Comparison of ENCODE assay signal across 18 cellular contexts in the genomic region with DNA sequence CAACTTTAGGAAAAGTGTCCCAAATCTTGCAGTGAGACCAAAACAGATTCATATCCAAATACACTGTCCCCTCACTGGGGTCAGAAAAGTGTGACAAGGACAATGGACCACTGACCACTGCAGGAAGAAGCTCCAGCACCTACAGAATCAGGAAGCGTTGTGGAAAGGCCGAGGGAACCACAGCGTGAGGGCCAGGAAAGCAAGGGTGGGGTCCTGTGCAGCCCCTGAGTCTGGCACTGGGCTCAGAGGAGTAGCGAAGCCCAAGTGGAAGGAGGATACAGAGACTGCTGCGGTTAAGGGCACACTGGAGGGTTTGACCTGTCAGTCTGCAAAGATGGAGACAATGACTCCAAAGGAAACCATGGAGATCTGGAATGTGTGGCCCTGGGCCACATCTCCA. TPM values are rescaled to one million over a fixed set of nuclear protein-coding genes. Genes with fewer than 3 reads are reported as not detected.
A peak's percentile ranks its signal among the peaks of the same experiment; 100 is the strongest.
DNase-seq lines count a peak whose midpoint lies in the region; ATAC-seq, FAIRE-seq and TF ChIP-seq lines count a peak whose summit lies in the region.
"Had no signal": no experiment of that assay in that cellular context is flagged by ENCODE, and none has a peak within 500 bp of the region (broad histone marks: within the 10 kb centered on the region; RNA-seq: fewer than 3 reads in every experiment).

No MANE protein-coding gene starts in this region.

- peak overlapping the region; percentile 12 to 33 for H3K27ac Mint-ChIP-seq in activated naive CD4-positive, alpha-beta T cell treated with anti-CD3 and anti-CD28 coated beads, Interleukin-2, amount 50 U/mL, for 72 hours
- H3K27ac Mint-ChIP-seq in activated naive CD4-positive, alpha-beta T cell treated with anti-CD3 and anti-CD28 coated beads, Interleukin-2, amount 10 ng/mL, durations not matched to agents 7 days and 5 days: no peak overlapping the region
- peak overlapping the region; percentile 81 for H3K27ac Mint-ChIP-seq in activated B cell treated with CpG ODN at 0.5 μM for 24 hours
- H3K27ac Mint-ChIP-seq: H9 had no signal

- H3K27me3 Mint-ChIP-seq in activated naive CD4-positive, alpha-beta T cell treated with anti-CD3 and anti-CD28 coated beads, Interleukin-2, amount 10 ng/mL, durations not matched to agents 7 days and 5 days: peaks cover 3% of the 10 kb centered on the region
- no peaks in the 10 kb centered on the region for H3K27me3 Mint-ChIP-seq in activated B cell treated with CpG ODN at 0.5 μM for 24 hours
- H3K27me3 Mint-ChIP-seq: CD4-positive, alpha-beta T cell had no signal

- H3K9me3 Mint-ChIP-seq in activated naive CD4-positive, alpha-beta T cell treated with anti-CD3 and anti-CD28 coated beads, Interleukin-2, amount 50 U/mL, for 72 hours: no peaks in the 10 kb centered on the region
- H3K9me3 Mint-ChIP-seq in activated naive CD4-positive, alpha-beta T cell treated with anti-CD3 and anti-CD28 coated beads, Interleukin-2, amount 10 ng/mL, durations not matched to agents 7 days and 5 days: no peaks in the 10 kb centered on the region
- no peaks in the 10 kb centered on the region for H3K9me3 Mint-ChIP-seq in activated B cell treated with CpG ODN at 0.5 μM for 24 hours
- H3K9me3 Mint-ChIP-seq: CD4-positive, alpha-beta T cell had no signal

- no peaks in the 10 kb centered on the region for H4K20me1 ChIP-seq in K562 (replicated peaks; ENCODE audit: control insufficient read depth, insufficient read depth, low read length)

- intact Hi-C loops in activated B cell treated with CpG ODN at 0.5 μM for 24 hours (cut with micrococcal nuclease): loop anchor here (2.0 to 10.0 kb wide), 3 partner anchors 15 to 1507 kb away; no protein-coding TSS in a partner anchor
- intact Hi-C loops in K562 (cut with micrococcal nuclease): no loop called here
- intact Hi-C loops in A673 (cut with micrococcal nuclease; ENCODE audit: unreplicated experiment): no loop called here

- TF ChIP-seq RAD21 in K562 (CRISPR knock-in tag; conservative IDR thresholded peaks at IDR 0.05 in 1 of 2, IDR thresholded peaks at IDR 0.05 in 1 of 2): no peak

- peaks cover 0 to 3% of the 10 kb centered on the region in 2 donors for H3K36me3 Mint-ChIP-seq in activated naive CD4-positive, alpha-beta T cell treated with anti-CD3 and anti-CD28 coated beads, Interleukin-2, amount 50 U/mL, for 72 hours
- H3K36me3 Mint-ChIP-seq in activated naive CD4-positive, alpha-beta T cell treated with anti-CD3 and anti-CD28 coated beads, Interleukin-2, amount 10 ng/mL, durations not matched to agents 7 days and 5 days: peaks cover under 1% of the 10 kb centered on the region
- no peaks in the 10 kb centered on the region for H3K36me3 Mint-ChIP-seq in activated B cell treated with CpG ODN at 0.5 μM for 24 hours (ENCODE audit: low read depth)

- peaks cover 29% of the 10 kb centered on the region for H3K4me1 Mint-ChIP-seq in activated naive CD4-positive, alpha-beta T cell treated with anti-CD3 and anti-CD28 coated beads, Interleukin-2, amount 10 ng/mL, durations not matched to agents 7 days and 5 days
- peaks cover 96% of the 10 kb centered on the region for H3K4me1 Mint-ChIP-seq in activated B cell treated with CpG ODN at 0.5 μM for 24 hours

- no peak for ATAC-seq in activated naive CD4-positive, alpha-beta T cell treated with anti-CD3 and anti-CD28 coated beads, Interleukin-2, amount 50 U/mL, for 72 hours
- ATAC-seq in activated B cell treated with CpG ODN at 0.5 μM for 24 hours (ENCODE audit: low read depth) (no peak), K562 (no peak)
- ATAC-seq: Panc1 had no signal

- no peaks in the 10 kb centered on the region for H3K27me3 ChIP-seq in K562 (ENCODE audit: control insufficient read depth in 2 of 2, insufficient read depth in 2 of 2, low read length in 2 of 2)
- no peaks in the 10 kb centered on the region for H3K27me3 ChIP-seq in A673 (replicated peaks; ENCODE audit: insufficient read depth, low read depth, low read length, poor library complexity)

- FAIRE-seq in K562 (lab: Jason Lieb, UNC): no peak

- BruUV-seq in K562 (replicated peaks; lab: Mats Ljungman, UMichigan) (no TSS peak), A673 (replicated peaks; lab: Mats Ljungman, UMichigan) (no TSS peak)

- POLR2A ChIA-PET in activated B cell treated with CpG ODN at 0.5 μM for 24 hours (lab: Charles Lee): interaction anchor here (1.2 kb wide), 1 partner anchor 26 kb away, joined by 3 read pairs; no protein-coding TSS in a partner anchor
- POLR2A ChIA-PET in K562 (lab: Yijun Ruan, JAX): no interaction called here
- POLR2A ChIA-PET in A673 (lab: Charles Lee; ENCODE audit: low non-redundant PET): no interaction called here

- peaks cover 53 to 58% of the 10 kb centered on the region in 2 experiments for H3K4me1 ChIP-seq in K562 (replicated peaks in 1 of 2; ENCODE audit: control insufficient read depth in 2 of 2, insufficient read depth in 2 of 2, low read length in 2 of 2)
- H3K4me1 ChIP-seq in A673 (ENCODE audit: insufficient read depth, low read length, poor library complexity, severe bottlenecking): peaks cover 25% of the 10 kb centered on the region

- TF ChIP-seq EP300 in K562 (IDR thresholded peaks at IDR 0.05; ENCODE audit: low read length): no peak

- CTCF ChIA-PET in activated naive CD4-positive, alpha-beta T cell treated with anti-CD3 and anti-CD28 coated beads, Interleukin-2, amount 10 ng/mL, durations not matched to agents 7 days and 5 days (lab: Charles Lee): no interaction called here
- CTCF ChIA-PET in activated B cell treated with CpG ODN at 0.5 μM for 24 hours (lab: Charles Lee) (interaction anchor here (1.6 kb wide), 1 partner anchor 38 kb away, joined by 4 read pairs; no protein-coding TSS in a partner anchor), K562 (lab: Yijun Ruan, JAX; ENCODE audit: low intra/inter-chr PET ratio) (interaction anchor here (0.7 kb wide), 1 partner anchor 108 kb away, joined by 3 read pairs; no protein-coding TSS in a partner anchor), A673 (lab: Charles Lee) (no interaction called here)

- in situ Hi-C loops in K562 (cut with MboI): no loop called here

- H3K27ac ChIP-seq in K562 (ENCODE audit: extremely low read depth, low read depth, low read length) (no peak overlapping the region; the same call in 1 of the 3 replicates), A673 (ENCODE audit: low read depth, low read length, poor library complexity, severe bottlenecking) (no peak overlapping the region)
- H3K27ac ChIP-seq: KMS-11 had no signal

- H3K36me3 ChIP-seq in K562 (ENCODE audit: control insufficient read depth, insufficient read depth, low read length): no peaks in the 10 kb centered on the region
- no peaks in the 10 kb centered on the region for H3K36me3 ChIP-seq in A673 (ENCODE audit: insufficient read depth, low read length, poor library complexity, severe bottlenecking)

- no peak overlapping the region for H3K4me2 ChIP-seq in K562 (ENCODE audit: insufficient read depth, low read length)
- H3K4me2 ChIP-seq: KMS-11 had no signal

- 97% methylated on average over 5 of the region's 5 CpGs for WGBS in K562 (ENCODE audit: insufficient coverage, low coverage, missing lambda C conversion rate)

- H3K9me1 ChIP-seq in K562 (ENCODE audit: control insufficient read depth, insufficient read depth, low read length): peaks cover 6% of the 10 kb centered on the region

- peak overlapping the region; percentile 46 for H2AFZ ChIP-seq in K562 (ENCODE audit: low read depth, low read length)

- TF ChIP-seq CTCF in activated B cell treated with CpG ODN at 0.5 μM for 24 hours (IDR thresholded peaks at IDR 0.05) (no peak), K562 (IDR thresholded peaks at IDR 0.05 in 2 of 3, conservative IDR thresholded peaks at IDR 0.05 in 1 of 3; ENCODE audit: insufficient read depth in 2 of 3, low read depth in 1 of 3, low read length in 3 of 3) (no peak), A673 (conservative IDR thresholded peaks at IDR 0.05; ENCODE audit: low read depth, low read length) (no peak)

- no peak overlapping the region for H3K9ac ChIP-seq in K562 (ENCODE audit: insufficient read depth in 1 of 2, low read depth in 2 of 2, low read length in 2 of 2)
- H3K9ac ChIP-seq: KMS-11 had no signal

- no peaks in the 10 kb centered on the region for H3K79me2 ChIP-seq in K562 (ENCODE audit: control insufficient read depth, insufficient read depth, low read length)

- no peaks in the 10 kb centered on the region; the same call in 1 of the 2 replicates for H3K9me3 ChIP-seq in K562 (replicated peaks; ENCODE audit: control insufficient read depth, insufficient read depth, low read depth, low read length)
- no peaks in the 10 kb centered on the region for H3K9me3 ChIP-seq in A673 (ENCODE audit: low read depth, low read length, poor library complexity, severe bottlenecking)

- no peak for TF ChIP-seq POLR2A in K562 (conservative IDR thresholded peaks at IDR 0.05)

- H3K4me3 ChIP-seq in K562: no peak overlapping the region
- H3K4me3 ChIP-seq in A673 (ENCODE audit: low read depth, low read length, poor library complexity, severe bottlenecking): no peak overlapping the region

- DNase-seq in activated naive CD4-positive, alpha-beta T cell treated with anti-CD3 and anti-CD28 coated beads, Interleukin-2, amount 50 U/mL, for 72 hours (ENCODE audit: low spot score in 2 of 2): no peak
- no peak for DNase-seq in activated naive CD4-positive, alpha-beta T cell treated with anti-CD3 and anti-CD28 coated beads, Interleukin-2, amount 10 ng/mL, durations not matched to agents 7 days and 5 days
- no peak for DNase-seq in activated B cell treated with CpG ODN at 0.5 μM for 24 hours
- DNase-seq in K562 (ENCODE audit: extremely low read depth in 1 of 4, low spot score in 3 of 4): no peak
- no peak for DNase-seq in cerebellar nuclear complex (lab: John Stamatoyannopoulos, UW)
- DNase-seq in A673 (ENCODE audit: low spot score): no peak
- no peak for DNase-seq in hippocampal formation (lab: John Stamatoyannopoulos, UW)
- DNase-seq: ACHN; AML-193; Calu3; CD4-positive, alpha-beta T cell; H9; NCI-H1092; NCI-H2081 treated with DMSO at 0.1 percent for 48 hours; NCI-H510A; NCI-H82 had no signal

- H3K4me3 Mint-ChIP-seq in activated naive CD4-positive, alpha-beta T cell treated with anti-CD3 and anti-CD28 coated beads, Interleukin-2, amount 10 ng/mL, durations not matched to agents 7 days and 5 days: no peak overlapping the region
- H3K4me3 Mint-ChIP-seq in activated B cell treated with CpG ODN at 0.5 μM for 24 hours: no peak overlapping the region
- H3K4me3 Mint-ChIP-seq: H9 had no signal

RNA-seq across cellular contexts. Expression of a gene that starts 36.9 kb away (rescaled TPM):
- 10 to 100 TPM; 20.6 to 28.1 TPM for total RNA-seq in activated naive CD4-positive, alpha-beta T cell treated with anti-CD3 and anti-CD28 coated beads, Interleukin-2, amount 50 U/mL, for 72 hours
- total RNA-seq in activated B cell treated with CpG ODN at 0.5 μM for 24 hours (25.5 and 25.7 TPM in 2 replicates), K562 (2014; rRNA removed) (23.3 and 28.2 TPM in 2 replicates), K562 (2014; rRNA removed; fragmentation: Illumina TruSeq; extraction: Trizol) (44.0 and 45.6 TPM in 2 replicates), K562 (2015; rRNA removed; fragmentation: Illumina TruSeq; extraction: Trizol) (35.5 and 36.3 TPM in 2 replicates), K562 (2021) (22.7 and 24.0 TPM in 2 replicates), A673 (2021) (40.8 and 41.5 TPM in 2 replicates)
- total RNA-seq in K562 (2011; cell fraction: chromatin; rRNA removed; ENCODE audit: low replicate concordance): 43.2 and 55.8 TPM in 2 replicates
- 42.0 and 45.9 TPM in 2 replicates for total RNA-seq in K562 (2011; cell fraction: nucleolus; rRNA removed)
- total RNA-seq in K562 (2011; cell fraction: nucleoplasm; rRNA removed): 49.2 and 65.0 TPM in 2 replicates
- polyA plus RNA-seq in K562 (2011; rRNA removed) (50.7 and 52.0 TPM in 2 replicates), K562 (2014; fragmentation: Illumina TruSeq; extraction: Trizol) (46.4 and 49.8 TPM in 2 replicates), K562 (2014; fragmentation: Nextera tagmentation; extraction: Ambion mirVana) (10 to 100 TPM; 30.0 to 32.5 TPM), K562 (2014; rRNA removed) (35.7 and 40.2 TPM in 2 replicates)
- 25.2 and 36.2 TPM in 2 replicates for polyA plus RNA-seq in K562 (2011; cell fraction: cytosol; rRNA removed)
- polyA plus RNA-seq in K562 (2011; cell fraction: nucleus; rRNA removed): 20.3 and 25.9 TPM in 2 replicates
- polyA plus RNA-seq in K562 (2012): 23.1 and 36.4 TPM in 2 replicates
- 44.5 and 49.8 TPM in 2 replicates for polyA minus RNA-seq in K562 (2011; rRNA and poly(A)+ RNA removed)
- 23.3 and 43.8 TPM in 2 replicates for polyA minus RNA-seq in K562 (2011; cell fraction: cytosol; rRNA and poly(A)+ RNA removed)
- polyA minus RNA-seq in K562 (2011; cell fraction: nucleus; rRNA and poly(A)+ RNA removed): 9.3 and 15.6 TPM in 2 replicates

Comparison
In these comparisons a context has a peak if more than half of its experiments do, and no peak if none do; other contexts are left out.
1. CTCF ChIA-PET loops: an anchor here in activated B cell treated with CpG ODN at 0.5 μM for 24 hours (1.6 kb wide) and K562 (0.7 kb wide); none called in activated naive CD4-positive, alpha-beta T cell treated with anti-CD3 and anti-CD28 coated beads, Interleukin-2, amount 10 ng/mL, durations not matched to agents 7 days and 5 days and A673.